ENCODE assay signal across 22 cellular contexts in the genomic region with DNA sequence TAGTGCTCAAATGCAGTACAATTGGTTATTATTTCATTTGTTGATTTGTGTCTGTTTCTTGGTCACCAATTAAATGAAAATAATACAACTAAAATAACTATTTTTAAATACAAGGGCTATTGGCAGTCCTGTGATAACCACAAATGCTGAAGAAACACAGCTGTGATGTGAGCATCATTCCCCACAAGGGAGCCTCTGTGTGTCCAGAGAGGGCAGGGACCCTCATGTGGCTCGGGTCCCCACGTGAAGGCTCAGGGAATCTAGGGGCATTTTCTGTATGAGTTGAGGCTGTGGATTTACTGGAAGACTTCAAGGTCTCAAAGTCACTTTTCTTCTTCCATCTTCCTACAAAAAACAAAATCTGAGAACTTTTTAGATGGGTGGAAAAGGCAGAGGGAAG.
DNase-seq lines count a peak whose midpoint lies in the region; ATAC-seq and TF ChIP-seq lines count a peak whose summit lies in the region.
"Had no signal": no experiment of that assay in that cellular context is flagged by ENCODE, and none has a peak within 500 bp of the region (broad histone marks: within the 10 kb centered on the region; RNA-seq: fewer than 3 reads in every experiment).

No MANE protein-coding gene starts in this region.

- H3K79me2 ChIP-seq in Karpas-422 (ENCODE audit: low read length) (no peaks in the 10 kb centered on the region), neural progenitor cell (ENCODE audit: low read depth) (no peaks in the 10 kb centered on the region)

- no peaks in the 10 kb centered on the region for H3K9me3 ChIP-seq in Karpas-422 (ENCODE audit: low read length)
- no peaks in the 10 kb centered on the region for H3K9me3 ChIP-seq in neural progenitor cell (ENCODE audit: low read depth)
- H3K9me3 ChIP-seq: BE2C, BLaER1, Caco-2 had no signal

- H3F3A ChIP-seq in neural progenitor cell (ENCODE audit: low read depth): no peaks in the 10 kb centered on the region

- H3K27me3 Mint-ChIP-seq in neural progenitor cell (ENCODE audit: insufficient read depth, low read depth): no peaks in the 10 kb centered on the region
- H3K27me3 Mint-ChIP-seq: CD4-positive, alpha-beta memory T cell; CD4-positive, CD25-positive, alpha-beta regulatory T cell; CD8-positive, alpha-beta memory T cell had no signal

- intact Hi-C loops in sciatic nerve (cut with DNase I): no loop called here

- peaks cover 9% of the 10 kb centered on the region for H3K4me1 Mint-ChIP-seq in neural progenitor cell
- H3K4me1 Mint-ChIP-seq: CD14-positive monocyte; CD4-positive, alpha-beta memory T cell; CD4-positive, CD25-positive, alpha-beta regulatory T cell; CD8-positive, alpha-beta memory T cell had no signal

- ATAC-seq in sciatic nerve (peak; percentile 85), GM18502 (IDR thresholded peaks at IDR 0.05; ENCODE audit: poor library complexity, unreplicated experiment) (no peak), GM18858 (IDR thresholded peaks at IDR 0.05; ENCODE audit: unreplicated experiment) (no peak)
- ATAC-seq: GM12878 had no signal

- H3K4me1 ChIP-seq in Karpas-422 (ENCODE audit: low read length): peaks cover 45% of the 10 kb centered on the region
- H3K4me1 ChIP-seq in neural progenitor cell: peaks cover 4% of the 10 kb centered on the region
- H3K4me1 ChIP-seq: BE2C, Caco-2 had no signal

- H3K9ac ChIP-seq in Karpas-422 (ENCODE audit: low read length): no peak overlapping the region
- no peak overlapping the region for H3K9ac ChIP-seq in neural progenitor cell
- H3K9ac ChIP-seq: BLaER1 had no signal

- no peaks in the 10 kb centered on the region for H3K9me2 ChIP-seq in Karpas-422 (replicated peaks; ENCODE audit: insufficient read depth, low read length)

- no peak overlapping the region for H3K4me3 Mint-ChIP-seq in neural progenitor cell
- H3K4me3 Mint-ChIP-seq: CD14-positive monocyte; CD4-positive, alpha-beta memory T cell; CD4-positive, CD25-positive, alpha-beta regulatory T cell; CD8-positive, alpha-beta memory T cell had no signal

- no peaks in the 10 kb centered on the region for H3K27me3 ChIP-seq in Karpas-422 (ENCODE audit: low read length)
- no peaks in the 10 kb centered on the region for H3K27me3 ChIP-seq in neural progenitor cell
- H3K27me3 ChIP-seq: BE2C, BLaER1 had no signal

- no peak overlapping the region for H3K27ac Mint-ChIP-seq in neural progenitor cell
- H3K27ac Mint-ChIP-seq: CD14-positive monocyte; CD4-positive, alpha-beta memory T cell; CD4-positive, CD25-positive, alpha-beta regulatory T cell had no signal

- H4K20me1 ChIP-seq in Karpas-422 (ENCODE audit: insufficient read depth, low read depth, low read length) (no peaks in the 10 kb centered on the region), neural progenitor cell (ENCODE audit: low read depth) (no peaks in the 10 kb centered on the region)
- H4K20me1 ChIP-seq: BLaER1 had no signal

- H3K27ac ChIP-seq in Karpas-422 (ENCODE audit: low read length) (peak overlapping the region; percentile 47; the same call in 1 of the 2 replicates), neural progenitor cell (no peak overlapping the region)
- H3K27ac ChIP-seq: BLaER1 had no signal

- no peak for DNase-seq in Karpas-422
- peak; percentile 94 for DNase-seq in foreskin melanocyte
- no peak for DNase-seq in sciatic nerve (ENCODE audit: low spot score)
- DNase-seq in neural progenitor cell (ENCODE audit: low spot score): no peak
- no peak for DNase-seq in DMS79 treated with DMSO at 0.1 percent for 48 hours (lab: John Stamatoyannopoulos, UW)
- DNase-seq: 8988T; ACHN; BE2C; C1 segment of cervical spinal cord; Caco-2; Calu3; CD4-positive, alpha-beta memory T cell; CD4-positive, CD25-positive, alpha-beta regulatory T cell; CD8-positive, alpha-beta memory T cell; DND-41; EL; GDM1 had no signal

- H3K4me2 ChIP-seq in Karpas-422 (ENCODE audit: low read depth, low read length, poor library complexity, severe bottlenecking): peak overlapping the region; percentile 48
- no peak overlapping the region for H3K4me2 ChIP-seq in neural progenitor cell
- H3K4me2 ChIP-seq: BLaER1 had no signal

- H3K36me3 Mint-ChIP-seq in neural progenitor cell: peaks cover 2% of the 10 kb centered on the region
- H3K36me3 Mint-ChIP-seq: CD14-positive monocyte; CD4-positive, alpha-beta memory T cell; CD4-positive, CD25-positive, alpha-beta regulatory T cell; CD8-positive, alpha-beta memory T cell had no signal

- H2AFZ ChIP-seq in Karpas-422 (ENCODE audit: low read length): no peak overlapping the region
- H2AFZ ChIP-seq in neural progenitor cell (replicated peaks): no peak overlapping the region

- no peak for TF ChIP-seq CTCF in neural progenitor cell (IDR thresholded peaks at IDR 0.05)

- H3K36me3 ChIP-seq in Karpas-422 (ENCODE audit: insufficient read depth, low read length) (no peaks in the 10 kb centered on the region), neural progenitor cell (no peaks in the 10 kb centered on the region)
- H3K36me3 ChIP-seq: BE2C, BLaER1 had no signal

- H3K9me3 Mint-ChIP-seq in neural progenitor cell: no peaks in the 10 kb centered on the region

- H3K4me3 ChIP-seq in Karpas-422 (ENCODE audit: low read length): no peak overlapping the region
- H3K4me3 ChIP-seq in neural progenitor cell: no peak overlapping the region
- H3K4me3 ChIP-seq: BLaER1, GM12878 had no signal
